In the genomic region with DNA sequence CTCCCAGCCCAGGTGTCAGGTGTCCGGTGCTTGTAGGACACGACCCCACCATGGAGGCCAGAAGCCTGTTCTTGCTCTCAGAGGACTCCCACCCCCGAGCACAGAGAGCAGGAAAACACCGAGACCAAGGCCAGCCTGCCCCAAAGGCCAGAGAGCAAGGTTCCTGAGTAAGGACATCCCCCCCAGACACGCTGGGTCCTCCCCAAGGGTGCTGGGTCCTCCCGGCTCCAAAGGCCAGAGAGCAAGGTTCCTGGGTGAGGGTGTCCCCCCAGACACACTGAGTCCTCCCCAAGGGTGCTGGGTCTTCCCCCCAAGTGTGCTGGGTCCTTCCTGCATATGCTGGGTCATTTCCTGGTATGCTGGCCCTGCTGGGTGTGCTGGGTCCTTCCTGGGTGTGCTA, we compare ENCODE assay signal across 8 cellular contexts.
"Had no signal": no experiment of that assay in that cellular context is flagged by ENCODE, and none has a peak within 500 bp of the region (broad histone marks: within the 10 kb centered on the region; RNA-seq: fewer than 3 reads in every experiment).

No MANE protein-coding gene starts in this region.

- H3K4me3 Mint-ChIP-seq: HFFc6 had no signal

- H3K9me3 ChIP-seq: HAP-1 had no signal

- H3K4me1 ChIP-seq: HAP-1 had no signal

- H3K36me3 ChIP-seq: HAP-1 had no signal

- H3K4me1 Mint-ChIP-seq: IgD-negative memory B cell had no signal

- H3K4me3 ChIP-seq: GM23248, HAP-1 had no signal

- H3K27ac Mint-ChIP-seq: HFFc6, IgD-negative memory B cell had no signal

- H3K9ac ChIP-seq: GM23248 had no signal

- H3K9me3 Mint-ChIP-seq: HFFc6, IgD-negative memory B cell had no signal

- DNase-seq: GM23248, GOT3, H7, HFFc6, KG1 had no signal

- H2AFZ ChIP-seq: GM23248 had no signal

- H3K27ac ChIP-seq: GM23248, HL-60 had no signal
